20 cellular contexts compared by ENCODE assay signal in the genomic region with DNA sequence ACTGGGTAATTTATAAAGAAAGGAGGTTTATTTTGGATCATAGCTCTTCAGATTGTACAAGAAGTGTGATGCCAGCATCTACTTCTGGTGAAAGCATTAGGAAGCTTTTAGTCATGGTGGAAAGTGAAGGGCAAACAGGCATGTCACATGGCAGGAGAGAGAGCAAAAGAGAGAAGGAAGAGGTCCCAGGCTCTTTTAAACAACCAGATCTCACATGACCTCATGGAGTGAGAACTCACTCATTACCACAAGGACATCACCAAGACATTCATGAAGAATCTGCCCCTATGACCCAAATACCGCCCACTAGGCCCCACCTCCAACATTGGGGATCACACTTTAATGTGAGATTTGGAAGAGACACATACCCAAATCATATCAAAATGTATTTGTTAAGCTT. TPM values are rescaled to one million over a fixed set of nuclear protein-coding genes. Genes with fewer than 3 reads are reported as not detected.
DNase-seq lines count a peak whose midpoint lies in the region; ATAC-seq, FAIRE-seq and TF ChIP-seq lines count a peak whose summit lies in the region.
"Had no signal": no experiment of that assay in that cellular context is flagged by ENCODE, and none has a peak within 500 bp of the region (broad histone marks: within the 10 kb centered on the region; RNA-seq: fewer than 3 reads in every experiment).

No MANE protein-coding gene starts in this region.

- no peak overlapping the region for H3K9ac ChIP-seq in astrocyte (ENCODE audit: low read length)
- H3K9ac ChIP-seq: KMS-11 had no signal

- intact Hi-C loops in thyroid gland (cut with DNase I): loop anchor here (5.0 to 10.0 kb wide), 2 partner anchors 33 to 94 kb away; no protein-coding TSS in a partner anchor

- no peak overlapping the region for H3K27ac ChIP-seq in astrocyte (ENCODE audit: low read depth, low read length)
- H3K27ac ChIP-seq in upper lobe of left lung: no peak overlapping the region
- H3K27ac ChIP-seq in thyroid gland: no peak overlapping the region
- H3K27ac ChIP-seq: KMS-11 had no signal

- peaks cover 24% of the 10 kb centered on the region for H3K9me3 Mint-ChIP-seq in astrocyte (ENCODE audit: unreplicated experiment)

- no peak overlapping the region for H2AFZ ChIP-seq in astrocyte (ENCODE audit: low read depth, low read length)

- ATAC-seq in upper lobe of left lung (ENCODE audit: low FRiP score in 2 of 2): no peak
- ATAC-seq: GM12878, HepG2 had no signal

- no peaks in the 10 kb centered on the region for H4K20me1 ChIP-seq in astrocyte (ENCODE audit: insufficient read depth, low read length)

- H3K27ac Mint-ChIP-seq in astrocyte (ENCODE audit: unreplicated experiment): peak overlapping the region; percentile 29
- H3K27ac Mint-ChIP-seq: CD14-positive monocyte; CD8-positive, alpha-beta memory T cell; HFFc6 had no signal

- TF ChIP-seq POLR2A in upper lobe of left lung (IDR thresholded peaks at IDR 0.05): no peak
- TF ChIP-seq POLR2A in thyroid gland (IDR thresholded peaks at IDR 0.05): no peak

- TF ChIP-seq CTCF in astrocyte (IDR thresholded peaks at IDR 0.05; ENCODE audit: insufficient read depth, low read depth, low read length) (no peak), foreskin fibroblast (IDR thresholded peaks at IDR 0.05; ENCODE audit: low read depth, low read length) (no peak), upper lobe of left lung (IDR thresholded peaks at IDR 0.05) (no peak), thyroid gland (IDR thresholded peaks at IDR 0.05) (no peak)

- DNase-seq in EH (ENCODE audit: low read depth) (peak; percentile 52), astrocyte (ENCODE audit: low read depth) (peak; percentile 32), foreskin fibroblast (peak; percentile 27 to 45), G401 (ENCODE audit: low spot score) (no peak), upper lobe of left lung (no peak), thyroid gland (no peak), HAP-1 (ENCODE audit: low spot score in 2 of 2) (no peak)
- DNase-seq: Caco-2; CD8-positive, alpha-beta memory T cell; DND-41; HCEC 1CT; HFFc6 had no signal

- H3K9me3 ChIP-seq in astrocyte (ENCODE audit: insufficient read depth, low read depth, low read length) (peaks cover 9% of the 10 kb centered on the region), upper lobe of left lung (peaks cover 0 to 14% (median 10%) of the 10 kb centered on the region in 4 donors), thyroid gland (no peaks in the 10 kb centered on the region), HAP-1 (no peaks in the 10 kb centered on the region)

- no peaks in the 10 kb centered on the region for H3K36me3 Mint-ChIP-seq in astrocyte (ENCODE audit: low read depth, unreplicated experiment)
- H3K36me3 Mint-ChIP-seq: CD14-positive monocyte had no signal

- peaks cover 6% of the 10 kb centered on the region for H3K27me3 Mint-ChIP-seq in astrocyte (ENCODE audit: low read depth, unreplicated experiment)

- no peak for TF ChIP-seq EP300 in upper lobe of left lung (IDR thresholded peaks at IDR 0.05)

- no peak overlapping the region for H3K4me2 ChIP-seq in astrocyte (ENCODE audit: low read length)
- H3K4me2 ChIP-seq: KMS-11 had no signal

- H3K79me2 ChIP-seq in astrocyte (ENCODE audit: insufficient read depth, low read length): no peaks in the 10 kb centered on the region

- H3K4me1 Mint-ChIP-seq in astrocyte (ENCODE audit: low read depth, unreplicated experiment): no peaks in the 10 kb centered on the region
- H3K4me1 Mint-ChIP-seq: CD14-positive monocyte; CD8-positive, alpha-beta memory T cell had no signal

- in situ Hi-C loops in G401 (cut with HindIII; ENCODE audit: low sequenced_read_pairs) (no loop called here), HAP-1 (cut with MboI; ENCODE audit: low sequenced_read_pairs) (no loop called here)

- H3K36me3 ChIP-seq in astrocyte (ENCODE audit: insufficient read depth, low read length) (no peaks in the 10 kb centered on the region), upper lobe of left lung (no peaks in the 10 kb centered on the region), thyroid gland (no peaks in the 10 kb centered on the region), HAP-1 (replicated peaks) (no peaks in the 10 kb centered on the region)

- H3K4me3 Mint-ChIP-seq in astrocyte (ENCODE audit: unreplicated experiment): no peak overlapping the region
- H3K4me3 Mint-ChIP-seq: CD14-positive monocyte; CD8-positive, alpha-beta memory T cell; HFFc6 had no signal

- no peak for FAIRE-seq in astrocyte (lab: Jason Lieb, UNC)
- FAIRE-seq: A204.1, GM12878, GM18507, H1, HepG2, HTR-8/SVneo had no signal

- H3K4me3 ChIP-seq in astrocyte (ENCODE audit: insufficient read depth, low read depth, low read length): no peak overlapping the region
- no peak overlapping the region for H3K4me3 ChIP-seq in foreskin fibroblast (ENCODE audit: low read depth in 1 of 2, low read length in 2 of 2)
- no peak overlapping the region for H3K4me3 ChIP-seq in upper lobe of left lung
- H3K4me3 ChIP-seq in thyroid gland (replicated peaks in 1 of 3): no peak overlapping the region
- H3K4me3 ChIP-seq in HAP-1: no peak overlapping the region
- H3K4me3 ChIP-seq: GM12878 had no signal

- no peaks in the 10 kb centered on the region for H3K4me1 ChIP-seq in astrocyte (ENCODE audit: insufficient read depth, low read length)
- no peaks in the 10 kb centered on the region for H3K4me1 ChIP-seq in upper lobe of left lung
- no peaks in the 10 kb centered on the region for H3K4me1 ChIP-seq in thyroid gland
- no peaks in the 10 kb centered on the region for H3K4me1 ChIP-seq in HAP-1
- H3K4me1 ChIP-seq: Caco-2 had no signal

- H3K27me3 ChIP-seq in astrocyte (ENCODE audit: insufficient read depth, low read length) (peaks cover 7% of the 10 kb centered on the region), upper lobe of left lung (no peaks in the 10 kb centered on the region), thyroid gland (no peaks in the 10 kb centered on the region), HAP-1 (ENCODE audit: low read depth) (0 out of 2 replicates have a peak, but pooled peaks cover 2% of the 10 kb centered on the region)

- 59 to 76% methylated on average over 1 of the region's 1 CpG for WGBS in upper lobe of left lung, 2 donors
- WGBS in thyroid gland, 2 donors: 61 to 76% methylated on average over 1 of the region's 1 CpG

RNA-seq across cellular contexts. Expression of a gene that starts 10.0 kb away (rescaled TPM):
- total RNA-seq in astrocyte (0.07 and 0.09 TPM in 2 replicates), upper lobe of left lung (not detected), thyroid gland (not detected)
- not detected in 2 replicates for total RNA-seq in G401 (2014; rRNA removed; shearing (Covaris generic))
- total RNA-seq: Caco-2; CD8-positive, alpha-beta memory T cell; GM12878; H1; HepG2; HFFc6 had no signal

RNA-seq across cellular contexts. Expression of a gene that starts 33.7 kb away (rescaled TPM):
- total RNA-seq in astrocyte: 0.70 and 0.86 TPM in 2 replicates
- total RNA-seq in G401 (2014; rRNA removed; shearing (Covaris generic)): not detected in 2 replicates
- total RNA-seq in upper lobe of left lung: 1 to 10 TPM in 1 of 6 donors, under 1 TPM in 3, not detected in 2; 0.15 to 1.0 (median 0.24) TPM
- total RNA-seq in thyroid gland: under 1 TPM in 3 of 4 donors, not detected in 1; 0.11 to 0.40 (median 0.13) TPM
- total RNA-seq: GM12878, HepG2 had no signal

Comparison
In these comparisons a context has a peak if more than half of its experiments do, and no peak if none do; other contexts are left out.
1. DNase-seq: peak in EH (single experiment), astrocyte (single experiment) and foreskin fibroblast (2 of 2); none in G401 (single experiment), upper lobe of left lung (0 of 2), thyroid gland (0 of 2) and HAP-1 (0 of 2).